In the genomic region with DNA sequence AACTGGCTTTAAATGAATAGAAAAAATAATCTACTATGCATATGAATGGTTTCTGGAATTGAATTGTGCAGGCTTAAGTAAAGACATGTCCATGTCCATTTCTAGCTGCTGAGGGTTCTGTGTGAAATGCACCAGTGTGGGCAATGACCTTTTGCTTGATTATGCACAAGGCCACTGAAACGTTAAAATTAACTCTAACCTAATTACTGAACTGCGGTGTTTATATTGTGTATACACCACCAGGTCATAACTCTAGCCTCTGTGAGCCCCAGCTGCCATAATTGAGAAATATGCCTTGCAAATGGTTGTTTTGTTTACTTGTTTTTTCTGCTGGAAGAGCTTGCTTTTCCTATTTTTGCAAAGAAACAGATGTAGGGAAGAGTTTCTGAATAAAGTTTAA, we compare ENCODE assay signal across 30 cellular contexts. TPM values are rescaled to one million over a fixed set of nuclear protein-coding genes. Genes with fewer than 3 reads are reported as not detected.
"Had no signal": no experiment of that assay in that cellular context is flagged by ENCODE, and none has a peak within 500 bp of the region (broad histone marks: within the 10 kb centered on the region; RNA-seq: fewer than 3 reads in every experiment).

No MANE protein-coding gene starts in this region.

- H3K27ac ChIP-seq: ascending aorta, colonic mucosa, epithelial cell of prostate, esophagus squamous epithelium, gastrocnemius medialis, heart right ventricle had no signal

- H3K27me3 Mint-ChIP-seq: activated naive CD4-positive, alpha-beta T cell treated with anti-CD3 and anti-CD28 coated beads, Interleukin-2, amount 10 ng/mL, durations not matched to agents 7 days and 5 days; brain had no signal

- H3K4me1 ChIP-seq: ascending aorta, colonic mucosa had no signal

- DNase-seq: activated CD4-positive, alpha-beta memory T cell treated with anti-CD3 and anti-CD28 coated beads for 36 hours; activated CD4-positive, alpha-beta T cell treated with anti-CD3 and anti-CD28 coated beads for 36 hours; activated CD4-positive, alpha-beta T cell treated with anti-CD3 and anti-CD28 coated beads, Interleukin-2, amount 10 ng/mL, durations not matched to agents 24 days and 14 days; activated CD4-positive, CD25-positive, alpha-beta regulatory T cell; activated CD4-positive, CD25-positive, alpha-beta regulatory T cell treated with anti-CD3 and anti-CD28 coated beads, Interleukin-2, amount 50 U/mL, for 72 hours; activated CD8-positive, alpha-beta memory T cell treated with anti-CD3 and anti-CD28 coated beads, Interleukin-2, amount 10 ng/mL, durations not matched to agents 7 days and 5 days; activated CD8-positive, alpha-beta memory T cell treated with anti-CD3 and anti-CD28 coated beads, Interleukin-2, amount 50 U/mL, for 4 hours; activated CD8-positive, alpha-beta T cell treated with anti-CD3 and anti-CD28 coated beads, Interleukin-2, amount 10 ng/mL, durations not matched to agents 7 days and 5 days; activated gamma-delta T cell; activated naive CD4-positive, alpha-beta T cell; activated naive CD4-positive, alpha-beta T cell treated with anti-CD3 and anti-CD28 coated beads, Interleukin-2, amount 10 ng/mL, durations not matched to agents 7 days and 5 days; activated naive CD8-positive, alpha-beta T cell treated with anti-CD3 and anti-CD28 coated beads, Interleukin-2, amount 10 ng/mL, durations not matched to agents 7 days and 5 days; activated T-cell treated with anti-CD3 and anti-CD28 coated beads, Interleukin-2, amount 50 U/mL, for 1 hour; activated T-cell treated with anti-CD3 and anti-CD28 coated beads, Interleukin-2, amount 50 U/mL, for 48 hours; colonic mucosa; effector CD8-positive, alpha-beta T cell; esophagus squamous epithelium; foreskin fibroblast; gastrocnemius medialis; heart right ventricle; T-helper 2 cell had no signal

- ATAC-seq: activated CD4-positive, alpha-beta T cell treated with anti-CD3 and anti-CD28 coated beads for 36 hours; activated CD8-positive, alpha-beta memory T cell treated with anti-CD3 and anti-CD28 coated beads, Interleukin-2, amount 10 ng/mL, durations not matched to agents 7 days and 5 days; activated CD8-positive, alpha-beta T cell treated with anti-CD3 and anti-CD28 coated beads, Interleukin-2, amount 10 ng/mL, durations not matched to agents 7 days and 5 days; activated naive CD4-positive, alpha-beta T cell treated with anti-CD3 and anti-CD28 coated beads, Interleukin-2, amount 50 U/mL, for 72 hours; gastrocnemius medialis; heart right ventricle had no signal

- H3K4me3 Mint-ChIP-seq: activated CD4-positive, alpha-beta memory T cell treated with anti-CD3 and anti-CD28 coated beads for 36 hours; activated CD4-positive, alpha-beta T cell treated with anti-CD3 and anti-CD28 coated beads for 36 hours; activated CD4-positive, alpha-beta T cell treated with anti-CD3 and anti-CD28 coated beads, Interleukin-2, amount 10 ng/mL, durations not matched to agents 24 days and 14 days; activated CD8-positive, alpha-beta memory T cell treated with anti-CD3 and anti-CD28 coated beads, Interleukin-2, amount 10 ng/mL, durations not matched to agents 7 days and 5 days; activated CD8-positive, alpha-beta T cell treated with anti-CD3 and anti-CD28 coated beads, Interleukin-2, amount 10 ng/mL, durations not matched to agents 7 days and 5 days; activated naive CD4-positive, alpha-beta T cell treated with anti-CD3 and anti-CD28 coated beads, Interleukin-2, amount 10 ng/mL, durations not matched to agents 7 days and 5 days; activated naive CD8-positive, alpha-beta T cell treated with anti-CD3 and anti-CD28 coated beads, Interleukin-2, amount 10 ng/mL, durations not matched to agents 7 days and 5 days; brain; central memory CD8-positive, alpha-beta T cell had no signal

- H3K9me3 Mint-ChIP-seq: activated CD4-positive, alpha-beta memory T cell treated with anti-CD3 and anti-CD28 coated beads for 36 hours; activated CD4-positive, alpha-beta T cell treated with anti-CD3 and anti-CD28 coated beads, Interleukin-2, amount 10 ng/mL, durations not matched to agents 24 days and 14 days; activated naive CD4-positive, alpha-beta T cell treated with anti-CD3 and anti-CD28 coated beads, Interleukin-2, amount 10 ng/mL, durations not matched to agents 7 days and 5 days; activated naive CD4-positive, alpha-beta T cell treated with anti-CD3 and anti-CD28 coated beads, Interleukin-2, amount 50 U/mL, for 72 hours had no signal

- H3K4me3 ChIP-seq: ascending aorta, colonic mucosa, esophagus squamous epithelium, gastrocnemius medialis, heart right ventricle had no signal

- H3K4me1 Mint-ChIP-seq: activated CD4-positive, alpha-beta T cell treated with anti-CD3 and anti-CD28 coated beads for 36 hours; activated CD4-positive, alpha-beta T cell treated with anti-CD3 and anti-CD28 coated beads, Interleukin-2, amount 10 ng/mL, durations not matched to agents 24 days and 14 days; activated CD8-positive, alpha-beta memory T cell treated with anti-CD3 and anti-CD28 coated beads, Interleukin-2, amount 10 ng/mL, durations not matched to agents 7 days and 5 days; activated naive CD4-positive, alpha-beta T cell treated with anti-CD3 and anti-CD28 coated beads, Interleukin-2, amount 10 ng/mL, durations not matched to agents 7 days and 5 days; activated naive CD8-positive, alpha-beta T cell treated with anti-CD3 and anti-CD28 coated beads, Interleukin-2, amount 10 ng/mL, durations not matched to agents 7 days and 5 days; central memory CD8-positive, alpha-beta T cell had no signal

- H3K27me3 ChIP-seq: ascending aorta, colonic mucosa, esophagus squamous epithelium, gastrocnemius medialis, heart right ventricle had no signal

- H3K27ac Mint-ChIP-seq: activated CD4-positive, alpha-beta memory T cell treated with anti-CD3 and anti-CD28 coated beads for 36 hours; activated CD4-positive, alpha-beta T cell treated with anti-CD3 and anti-CD28 coated beads for 36 hours; activated CD4-positive, alpha-beta T cell treated with anti-CD3 and anti-CD28 coated beads, Interleukin-2, amount 10 ng/mL, durations not matched to agents 24 days and 14 days; activated CD8-positive, alpha-beta memory T cell treated with anti-CD3 and anti-CD28 coated beads, Interleukin-2, amount 10 ng/mL, durations not matched to agents 7 days and 5 days; activated CD8-positive, alpha-beta T cell treated with anti-CD3 and anti-CD28 coated beads, Interleukin-2, amount 10 ng/mL, durations not matched to agents 7 days and 5 days; activated naive CD4-positive, alpha-beta T cell treated with anti-CD3 and anti-CD28 coated beads, Interleukin-2, amount 10 ng/mL, durations not matched to agents 7 days and 5 days; activated naive CD4-positive, alpha-beta T cell treated with anti-CD3 and anti-CD28 coated beads, Interleukin-2, amount 50 U/mL, for 72 hours; activated naive CD8-positive, alpha-beta T cell treated with anti-CD3 and anti-CD28 coated beads, Interleukin-2, amount 10 ng/mL, durations not matched to agents 7 days and 5 days had no signal

- H3K36me3 ChIP-seq: ascending aorta, colonic mucosa, esophagus squamous epithelium, gastrocnemius medialis, heart right ventricle had no signal

- H3K9me3 ChIP-seq: ascending aorta, colonic mucosa, esophagus squamous epithelium, gastrocnemius medialis had no signal

- H3K36me3 Mint-ChIP-seq: activated CD4-positive, alpha-beta memory T cell treated with anti-CD3 and anti-CD28 coated beads for 36 hours; activated CD8-positive, alpha-beta memory T cell treated with anti-CD3 and anti-CD28 coated beads, Interleukin-2, amount 10 ng/mL, durations not matched to agents 7 days and 5 days; activated naive CD4-positive, alpha-beta T cell treated with anti-CD3 and anti-CD28 coated beads, Interleukin-2, amount 10 ng/mL, durations not matched to agents 7 days and 5 days; activated naive CD4-positive, alpha-beta T cell treated with anti-CD3 and anti-CD28 coated beads, Interleukin-2, amount 50 U/mL, for 72 hours; activated naive CD8-positive, alpha-beta T cell treated with anti-CD3 and anti-CD28 coated beads, Interleukin-2, amount 10 ng/mL, durations not matched to agents 7 days and 5 days; brain had no signal

RNA-seq across cellular contexts. Expression of gene RSPO3, which starts 46.1 kb away (rescaled TPM):
- total RNA-seq: activated CD4-positive, alpha-beta memory T cell treated with anti-CD3 and anti-CD28 coated beads for 36 hours; activated CD4-positive, alpha-beta T cell treated with anti-CD3 and anti-CD28 coated beads for 36 hours; activated CD4-positive, alpha-beta T cell treated with anti-CD3 and anti-CD28 coated beads, Interleukin-2, amount 10 ng/mL, durations not matched to agents 24 days and 14 days; activated CD8-positive, alpha-beta memory T cell treated with anti-CD3 and anti-CD28 coated beads for 36 hours; activated CD8-positive, alpha-beta memory T cell treated with anti-CD3 and anti-CD28 coated beads, Interleukin-2, amount 10 ng/mL, durations not matched to agents 7 days and 5 days; activated CD8-positive, alpha-beta T cell treated with anti-CD3 and anti-CD28 coated beads, Interleukin-2, amount 10 ng/mL, durations not matched to agents 7 days and 5 days; activated naive CD4-positive, alpha-beta T cell treated with anti-CD3 and anti-CD28 coated beads, Interleukin-2, amount 50 U/mL, for 72 hours; activated naive CD8-positive, alpha-beta T cell treated with anti-CD3 and anti-CD28 coated beads, Interleukin-2, amount 10 ng/mL, durations not matched to agents 7 days and 5 days; bronchial epithelial cell; dermis microvascular lymphatic vessel endothelial cell; T-helper 1 cell treated with Interleukin-12 subunit alpha and Interleukin-12 subunit beta and Interleukin-4 antibody, amounts not matched to agents 30 ng/mL and 1 ng/mL, for 36 hours had no signal
